7 cellular contexts compared by ENCODE assay signal in genomic region chr12:50925342-50925651, GRCh38. TPM values are rescaled to one million over a fixed set of nuclear protein-coding genes. Genes with fewer than 3 reads are reported as not detected.
DNase-seq lines count a peak whose midpoint lies in the region; ATAC-seq and TF ChIP-seq lines count a peak whose summit lies in the region.

No MANE protein-coding gene starts in this region.

- H3K4me3 ChIP-seq in GM23248 (peak overlapping the region; percentile 73), Peyer's patch (peak overlapping the region; percentile 52 to 79 (median 68)), fibroblast of lung (replicated peaks in 1 of 4; ENCODE audit: control extremely low read depth in 1 of 4, insufficient read depth in 1 of 4, low read depth in 3 of 4, low read length in 4 of 4) (peak overlapping the region; percentile 68 to 92 (median 90)), neutrophil (ENCODE audit: low read depth in 1 of 2, low read length in 1 of 2) (peak overlapping the region; percentile 55 to 63)

- H3K27me3 ChIP-seq in GM23248 (replicated peaks; ENCODE audit: insufficient read depth) = no peaks in the 10 kb centered on the region
- H3K27me3 ChIP-seq in Peyer's patch = no peaks in the 10 kb centered on the region
- H3K27me3 ChIP-seq in fibroblast of lung (ENCODE audit: control insufficient read depth, insufficient read depth, low read length) = no peaks in the 10 kb centered on the region
- H3K27me3 ChIP-seq in neutrophil = no peaks in the 10 kb centered on the region

- H4K20me1 ChIP-seq in GM23248 (ENCODE audit: insufficient read depth) = no peaks in the 10 kb centered on the region
- H4K20me1 ChIP-seq in fibroblast of lung (ENCODE audit: control insufficient read depth, extremely low read depth, insufficient read depth, low read length) = no peaks in the 10 kb centered on the region

- no peaks in the 10 kb centered on the region for H3K9me3 ChIP-seq in GM23248 (ENCODE audit: low read depth)
- H3K9me3 ChIP-seq in Peyer's patch = no peaks in the 10 kb centered on the region
- no peaks in the 10 kb centered on the region for H3K9me3 ChIP-seq in fibroblast of lung (ENCODE audit: control insufficient read depth, insufficient read depth, low read depth, low read length)
- H3K9me3 ChIP-seq in neutrophil = no peaks in the 10 kb centered on the region

- H3K4me1 ChIP-seq in GM23248 (ENCODE audit: insufficient read depth) (peaks cover 19% of the 10 kb centered on the region), Peyer's patch (peaks cover 0 to 19% (median 9%) of the 10 kb centered on the region in 4 donors), fibroblast of lung (ENCODE audit: control insufficient read depth, extremely low read depth, insufficient read depth, low read length) (peaks cover 4% of the 10 kb centered on the region), neutrophil (ENCODE audit: control insufficient read depth in 1 of 2, insufficient read depth in 1 of 2, low read depth in 1 of 2, low read length in 1 of 2) (peaks cover 51% of the 10 kb centered on the region in 2 experiments)

- DNase-seq in GM23248 = no peak
- peak in 1 of 3 donors; percentile 50 for DNase-seq in Peyer's patch
- DNase-seq in fibroblast of lung (ENCODE audit: low read depth in 2 of 2) = no peak
- DNase-seq in glomerular visceral epithelial cell (ENCODE audit: extremely low spot score) = no peak
- no peak for DNase-seq in GM13977 (ENCODE audit: low spot score)

- peak overlapping the region; percentile 99 for H2AFZ ChIP-seq in GM23248
- H2AFZ ChIP-seq in fibroblast of lung (ENCODE audit: low read length) = peak overlapping the region; percentile 85

- peaks cover 9% of the 10 kb centered on the region; the same call in 1 of the 2 replicates for H3F3A ChIP-seq in GM23248 (ENCODE audit: insufficient read depth)

- no peaks in the 10 kb centered on the region for H3K9me2 ChIP-seq in GM23248 (ENCODE audit: insufficient read depth)

- no peak for TF ChIP-seq POLR2A in Peyer's patch (IDR thresholded peaks at IDR 0.05)

- H3K27ac ChIP-seq in GM23248 = no peak overlapping the region
- peak overlapping the region; percentile 82 to 90 (median 84) for H3K27ac ChIP-seq in Peyer's patch
- no peak overlapping the region for H3K27ac ChIP-seq in fibroblast of lung (ENCODE audit: insufficient read depth, low read length)
- H3K27ac ChIP-seq in neutrophil = peak overlapping the region; percentile 67

- 18 to 22% methylated on average over 7 of the region's 7 CpGs for WGBS in GM23248 (ENCODE audit: low coverage in 1 of 2, low lambda C conversion rate in 2 of 2, missing lambda C conversion rate in 2 of 2), 2 experiments

- H3K9ac ChIP-seq in GM23248 (no peak overlapping the region), fibroblast of lung (ENCODE audit: insufficient read depth, low read length) (no peak overlapping the region)

- H3K79me2 ChIP-seq in GM23248 (ENCODE audit: insufficient read depth) = no peaks in the 10 kb centered on the region
- peaks cover 3% of the 10 kb centered on the region for H3K79me2 ChIP-seq in fibroblast of lung (ENCODE audit: control insufficient read depth, insufficient read depth, low read length)

- in situ Hi-C loops in GM23248 (cut with MboI) = no loop called here
- in situ Hi-C loops in GM13977 (cut with MboI; ENCODE audit: low pct_unique_long_range_greater_than_20kb, low sequenced_read_pairs, unreplicated experiment) = no loop called here

- TF ChIP-seq CTCF in Peyer's patch (IDR thresholded peaks at IDR 0.05) (no peak), fibroblast of lung (conservative IDR thresholded peaks at IDR 0.05 in 1 of 2, IDR thresholded peaks at IDR 0.05 in 1 of 2; ENCODE audit: low read depth in 1 of 2, low read length in 2 of 2) (no peak), neutrophil (IDR thresholded peaks at IDR 0.05) (no peak), GM13977 (IDR thresholded peaks at IDR 0.05; ENCODE audit: extremely low read depth, insufficient read depth, missing control alignments) (no peak)

- no peaks in the 10 kb centered on the region for H3K36me3 ChIP-seq in GM23248 (ENCODE audit: low read depth)
- H3K36me3 ChIP-seq in Peyer's patch = peaks cover 0 to 7% (median 0%) of the 10 kb centered on the region in 3 donors
- H3K36me3 ChIP-seq in fibroblast of lung (ENCODE audit: control insufficient read depth, insufficient read depth, low read length) = no peaks in the 10 kb centered on the region
- no peaks in the 10 kb centered on the region for H3K36me3 ChIP-seq in neutrophil

- no peak for ATAC-seq in HG03460 (IDR thresholded peaks at IDR 0.05; ENCODE audit: unreplicated experiment)

- H3K4me2 ChIP-seq in GM23248 (ENCODE audit: unreplicated experiment) = peak overlapping the region; percentile 87
- H3K4me2 ChIP-seq in fibroblast of lung (ENCODE audit: extremely low read depth, insufficient read depth, low read length) = peak overlapping the region; percentile 61

RNA-seq across cellular contexts. Expression of gene HIGD1C, which starts 27.0 kb away (rescaled TPM):
- total RNA-seq in GM23248 (2014; rRNA removed; shearing (Covaris generic)) = not detected in 2 replicates
- polyA plus RNA-seq in GM23248 (2016; fragmentation: Nextera tagmentation; extraction: Ambion mirVana) (not detected in 2 replicates), fibroblast of lung (not detected in 2 replicates)
- total RNA-seq in Peyer's patch (not detected), fibroblast of lung (not detected in 2 replicates)
- not detected in 2 replicates for polyA plus RNA-seq in fibroblast of lung (2012)
- not detected in 2 replicates for polyA minus RNA-seq in fibroblast of lung (ENCODE audit: low replicate concordance)

Comparison
In these comparisons a context has a peak if more than half of its experiments do, and no peak if none do; other contexts are left out.
1. H3K27ac ChIP-seq: peak in Peyer's patch (4 of 4) and neutrophil (single experiment); none in GM23248 (single experiment) and fibroblast of lung (single experiment).
2. Peak in every context shown above with its lines, with median percentiles within 50 percentile points of each other: H3K4me3 ChIP-seq.